In genomic region chr16:53064179-53064578, GRCh38 we compare ENCODE assay signal across 26 cellular contexts. TPM values are rescaled to one million over a fixed set of nuclear protein-coding genes. Genes with fewer than 3 reads are reported as not detected.
DNase-seq lines count a peak whose midpoint lies in the region; ATAC-seq and TF ChIP-seq lines count a peak whose summit lies in the region.
"Had no signal": no experiment of that assay in that cellular context is flagged by ENCODE, and none has a peak within 500 bp of the region (broad histone marks: within the 10 kb centered on the region; RNA-seq: fewer than 3 reads in every experiment).

No MANE protein-coding gene starts in this region.

- H3K4me1 ChIP-seq in heart right ventricle = peaks cover 9 to 75% (median 65%) of the 10 kb centered on the region in 9 donors
- H3K4me1 ChIP-seq in right atrium auricular region = peaks cover 0 to 43% of the 10 kb centered on the region in 2 donors

- H3K4me3 Mint-ChIP-seq in activated B cell treated with CpG ODN at 0.5 μM for 24 hours = peak overlapping the region; percentile 39
- no peak overlapping the region for H3K4me3 Mint-ChIP-seq in nephron
- H3K4me3 Mint-ChIP-seq: activated T-helper 1 cell treated with anti-CD3 and anti-CD28 coated beads, Interleukin-12 subunit alpha, Interleukin-12 subunit beta, Interleukin-2, Interleukin-4 antibody, amounts not matched to agents 30 ng/mL and 10 ng/mL and 1 ng/mL, durations not matched to agents 14 hours and 24 hours and 36 hours had no signal

- TF ChIP-seq CTCF in heart right ventricle (IDR thresholded peaks at IDR 0.05) (no peak), right atrium auricular region (IDR thresholded peaks at IDR 0.05) (no peak), activated B cell treated with CpG ODN at 0.5 μM for 24 hours (IDR thresholded peaks at IDR 0.05) (no peak), nephron (IDR thresholded peaks at IDR 0.05; ENCODE audit: unreplicated experiment in 3 of 3) (no peak)

- H3K27me3 Mint-ChIP-seq in activated B cell treated with CpG ODN at 0.5 μM for 24 hours (no peaks in the 10 kb centered on the region), nephron (ENCODE audit: low read depth) (no peaks in the 10 kb centered on the region)

- CTCF ChIA-PET in activated B cell treated with CpG ODN at 0.5 μM for 24 hours (lab: Charles Lee) = interaction anchor here (1.2 to 1.9 kb wide), 2 partner anchors 9 to 66 kb away, joined by 3 to 7 read pairs; partner anchors contain the start of gene CHD9

- H3K36me3 ChIP-seq in heart right ventricle (peaks cover 0 to 17% (median 0%) of the 10 kb centered on the region in 9 donors), right atrium auricular region (no peaks in the 10 kb centered on the region)
- H3K36me3 ChIP-seq: cardiac muscle cell, neutrophil, transverse colon had no signal

- peak overlapping the region in 9 of 10 donors; percentile 12 to 91 (median 81) for H3K27ac ChIP-seq in heart right ventricle
- H3K27ac ChIP-seq in right atrium auricular region = peak overlapping the region in 1 of 2 donors; percentile 56
- H3K27ac ChIP-seq: cardiac muscle cell, neutrophil had no signal

- H3K4me1 Mint-ChIP-seq in activated B cell treated with CpG ODN at 0.5 μM for 24 hours (peaks cover 86% of the 10 kb centered on the region), nephron (peaks cover 29% of the 10 kb centered on the region)

- H3K27me3 ChIP-seq in heart right ventricle = no peaks in the 10 kb centered on the region
- H3K27me3 ChIP-seq in right atrium auricular region = no peaks in the 10 kb centered on the region
- H3K27me3 ChIP-seq: cardiac muscle cell, dorsolateral prefrontal cortex, neutrophil, transverse colon had no signal

- POLR2A ChIA-PET in activated B cell treated with CpG ODN at 0.5 μM for 24 hours (lab: Charles Lee) = interaction anchor here (0.9 to 3.6 kb wide), 5 partner anchors 9 to 57 kb away, joined by 3 to 26 read pairs (median 4); partner anchors contain the start of gene CHD9

- DNase-seq in heart right ventricle (no peak), right atrium auricular region (ENCODE audit: low spot score) (no peak), activated B cell treated with CpG ODN at 0.5 μM for 24 hours (no peak), NCI-H226 (no peak), HCEC 1CT (no peak)
- no peak for DNase-seq in NK-92 treated with Interleukin-12 subunit alpha and Interleukin-12 subunit beta, amount 100 ng/mL, for 24 hours (lab: John Stamatoyannopoulos, UW)
- no peak for DNase-seq in activated CD8-positive, alpha-beta memory T cell treated with anti-CD3 and anti-CD28 coated beads, Interleukin-2, amount 50 U/mL, for 48 hours
- DNase-seq: activated CD4-positive, alpha-beta T cell treated with anti-CD3 and anti-CD28 coated beads for 48 hours; activated naive CD4-positive, alpha-beta T cell treated with anti-CD3 and anti-CD28 coated beads, Interleukin-2, amount 50 U/mL, for 16 hours; C1 segment of cervical spinal cord; DMS 273 treated with DMSO at 0.1 percent for 48 hours; dorsolateral prefrontal cortex; NCI-H2171; NCI-H69; OCI-M1; psoas muscle; SHP77 treated with DMSO at 0.1 percent for 48 hours; small intestine; stimulated activated CD4-positive, alpha-beta T cell treated with anti-CD3 and anti-CD28 coated beads, Interleukin-2, amount 100 ng/mL, for 48 hours; stimulated activated naive CD8-positive, alpha-beta T cell treated with anti-CD3 and anti-CD28 coated beads, Interleukin-15, Interleukin-2, amounts not matched to agents 100 U/mL and 50 U/mL, for 24 hours; SW 1271; transverse colon had no signal

- H3K9me3 Mint-ChIP-seq in activated B cell treated with CpG ODN at 0.5 μM for 24 hours = no peaks in the 10 kb centered on the region
- H3K9me3 Mint-ChIP-seq in nephron = no peaks in the 10 kb centered on the region
- H3K9me3 Mint-ChIP-seq: activated T-helper 1 cell treated with anti-CD3 and anti-CD28 coated beads, Interleukin-12 subunit alpha, Interleukin-12 subunit beta, Interleukin-2, Interleukin-4 antibody, amounts not matched to agents 30 ng/mL and 10 ng/mL and 1 ng/mL, durations not matched to agents 14 hours and 24 hours and 36 hours had no signal

- H3K27ac Mint-ChIP-seq in activated B cell treated with CpG ODN at 0.5 μM for 24 hours = peak overlapping the region; percentile 80
- H3K27ac Mint-ChIP-seq in nephron = peak overlapping the region; percentile 27 to 82 (median 60)
- H3K27ac Mint-ChIP-seq: activated T-helper 1 cell treated with anti-CD3 and anti-CD28 coated beads, Interleukin-12 subunit alpha, Interleukin-12 subunit beta, Interleukin-2, Interleukin-4 antibody, amounts not matched to agents 30 ng/mL and 10 ng/mL and 1 ng/mL, durations not matched to agents 14 hours and 24 hours and 36 hours had no signal

- peaks cover 6% of the 10 kb centered on the region for H3K36me3 Mint-ChIP-seq in activated B cell treated with CpG ODN at 0.5 μM for 24 hours (ENCODE audit: low read depth)
- peaks cover 19% of the 10 kb centered on the region for H3K36me3 Mint-ChIP-seq in nephron (ENCODE audit: low read depth)

- WGBS in heart right ventricle, 2 donors = 85 to 93% methylated on average over 1 of the region's 1 CpG

- no peaks in the 10 kb centered on the region for H3K9me3 ChIP-seq in heart right ventricle
- H3K9me3 ChIP-seq in right atrium auricular region = no peaks in the 10 kb centered on the region
- H3K9me3 ChIP-seq: neutrophil, psoas muscle, transverse colon had no signal

- intact Hi-C loops in heart right ventricle (cut with DNase I) = no loop called here
- intact Hi-C loops in activated B cell treated with CpG ODN at 0.5 μM for 24 hours (cut with micrococcal nuclease) = no loop called here

- no peak for ATAC-seq in heart right ventricle
- no peak for ATAC-seq in activated B cell treated with CpG ODN at 0.5 μM for 24 hours (ENCODE audit: low read depth)
- ATAC-seq: psoas muscle; stimulated activated naive CD8-positive, alpha-beta T cell treated with anti-CD3 and anti-CD28 coated beads, Interleukin-15, Interleukin-2, amounts not matched to agents 100 U/mL and 50 U/mL, for 24 hours had no signal

- H3K4me3 ChIP-seq in heart right ventricle = no peak overlapping the region
- no peak overlapping the region for H3K4me3 ChIP-seq in right atrium auricular region
- H3K4me3 ChIP-seq: cardiac muscle cell, dorsolateral prefrontal cortex, psoas muscle, transverse colon had no signal

RNA-seq across cellular contexts. Expression of gene CHD9, which starts 9.4 kb away (rescaled TPM):
- total RNA-seq in heart right ventricle (10 to 100 TPM; 39.6 to 58.4 (median 45.1) TPM), right atrium auricular region (10 to 100 TPM; 49.8 to 54.1 TPM), activated B cell treated with CpG ODN at 0.5 μM for 24 hours (65.0 and 67.4 TPM in 2 replicates)
- polyA plus RNA-seq in heart right ventricle = 10 to 100 TPM in 1 of 2 donors, 1 to 10 TPM in 1; 7.0 to 15.7 TPM

RNA-seq across cellular contexts. Expression of gene CHD9NB, which starts 11.5 kb away (rescaled TPM):
- total RNA-seq in heart right ventricle = 1 to 10 TPM in 1 of 10 donors, under 1 TPM in 7, not detected in 2; 0.29 to 1.2 (median 0.51) TPM
- polyA plus RNA-seq in heart right ventricle = 1 to 10 TPM in 1 of 2 donors, under 1 TPM in 1; 0.17 to 1.5 TPM
- under 1 TPM; 0.33 to 0.67 TPM for total RNA-seq in right atrium auricular region
- total RNA-seq in activated B cell treated with CpG ODN at 0.5 μM for 24 hours = not detected in 2 replicates
- polyA plus RNA-seq: cardiac muscle cell had no signal
